Comparison of ENCODE assay signal across 1 cellular context in the genomic region with DNA sequence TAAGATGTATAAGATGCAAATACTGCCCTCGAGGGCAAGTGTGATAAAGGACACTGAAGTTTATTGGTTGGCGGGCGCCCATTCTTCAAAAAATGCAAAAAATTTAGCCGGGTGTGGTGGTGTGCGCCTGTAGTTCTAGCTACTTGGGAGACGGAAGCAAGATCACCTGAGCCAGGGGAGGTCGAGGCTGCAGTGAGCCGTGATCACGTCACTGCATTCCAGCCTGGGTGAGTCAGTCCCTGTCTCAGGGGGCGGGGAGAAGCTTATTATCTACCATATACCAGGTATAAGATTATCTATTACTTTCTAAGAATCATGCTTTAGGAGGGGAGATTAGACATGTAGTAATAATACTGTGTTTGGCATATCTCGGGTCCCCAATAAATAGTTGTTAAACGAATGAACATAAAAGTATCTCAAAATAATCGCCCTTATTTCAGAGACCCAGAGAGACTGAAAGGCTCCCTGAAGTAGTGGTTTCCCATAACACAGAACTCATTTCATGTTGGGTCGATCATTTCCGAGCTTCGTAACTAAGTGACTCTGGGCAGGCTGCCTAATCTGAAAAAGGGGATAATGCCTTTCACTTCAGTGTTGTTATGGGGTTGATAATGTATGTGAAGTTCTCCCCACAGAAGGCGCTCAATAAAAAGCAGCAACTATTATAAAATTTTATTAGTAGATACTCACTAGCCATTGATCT.
TF ChIP-seq lines count a peak whose summit lies in the region.

No MANE protein-coding gene starts in this region.

TF ChIP-seq in K562, 482 proteins besides CTCF, POLR2A, EP300 and RAD21 (continues in another document):
- TF ChIP-seq MYNN (IDR thresholded peaks at IDR 0.05) (no peak), MYNN (CRISPR knock-in tag; IDR thresholded peaks at IDR 0.05) (no peak), BRD9 (IDR thresholded peaks at IDR 0.05; ENCODE audit: low read depth, partially characterized antibody) (peak; percentile 51), MTA2 (IDR thresholded peaks at IDR 0.05; ENCODE audit: low read depth) (peak; percentile 63), ATF1 (CRISPR knock-in tag; IDR thresholded peaks at IDR 0.05) (no peak), ATF1 (tag; IDR thresholded peaks at IDR 0.05) (peak; percentile 81), CREM (IDR thresholded peaks at IDR 0.05; ENCODE audit: low read depth) (peak; percentile 91), BCOR (IDR thresholded peaks at IDR 0.05) (peak; percentile 81), RFX7 (CRISPR knock-in tag; IDR thresholded peaks at IDR 0.05) (0 out of 2 replicates have a peak, but pooled peaks have one; percentile 8), GATAD2B (IDR thresholded peaks at IDR 0.05; ENCODE audit: borderline replicate concordance) (0 out of 2 replicates have a peak, but pooled peaks have one; percentile 47), HDAC2 (IDR thresholded peaks at IDR 0.05) (no peak), NCOR1 (IDR thresholded peaks at IDR 0.05) (peak; percentile 61), CCNT2 (IDR thresholded peaks at IDR 0.05; ENCODE audit: borderline replicate concordance, extremely low read depth, insufficient read length, low read depth, low read length) (peak; percentile 57), KLF6 (CRISPR knock-in tag; IDR thresholded peaks at IDR 0.05; ENCODE audit: borderline replicate concordance) (no peak), ZNF583 (CRISPR knock-in tag; IDR thresholded peaks at IDR 0.05) (no peak), SOX6 (IDR thresholded peaks at IDR 0.05) (peak; percentile 74), POLR2G (IDR thresholded peaks at IDR 0.05; ENCODE audit: low read depth, low read length) (no peak), ZNF79 (CRISPR knock-in tag; IDR thresholded peaks at IDR 0.05; ENCODE audit: low read depth) (no peak), PRMT5 (CRISPR knock-in tag; IDR thresholded peaks at IDR 0.05) (no peak), ZNF699 (CRISPR knock-in tag; IDR thresholded peaks at IDR 0.05; ENCODE audit: insufficient replicate concordance) (no peak), RBM25 (IDR thresholded peaks at IDR 0.05; ENCODE audit: low read depth, low read length, severe bottlenecking) (no peak), GABPB1 (CRISPR knock-in tag; IDR thresholded peaks at IDR 0.05) (no peak), ETV5 (CRISPR knock-in tag; IDR thresholded peaks at IDR 0.05; ENCODE audit: low read depth) (peak; percentile 40; the same call in 1 of the 2 replicates), NR2C1 (IDR thresholded peaks at IDR 0.05) (no peak), NR2C1 (tag; IDR thresholded peaks at IDR 0.05) (no peak), EGR1 (conservative IDR thresholded peaks at IDR 0.05) (peak; percentile 63), ARNT (IDR thresholded peaks at IDR 0.05) (peak in 1 of 2 experiments; percentile 17; a peak in 1 of 4 replicates), NEUROD1 (IDR thresholded peaks at IDR 0.05; ENCODE audit: borderline replicate concordance, low read depth, low read length, partially characterized antibody) (peak; percentile 27), ZNF174 (CRISPR knock-in tag; IDR thresholded peaks at IDR 0.05) (no peak), NCOA2 (IDR thresholded peaks at IDR 0.05; ENCODE audit: partially characterized antibody in 2 of 2) (no peak), PHF21A (IDR thresholded peaks at IDR 0.05; ENCODE audit: borderline replicate concordance, low read depth) (no peak), BACH1 (tag; IDR thresholded peaks at IDR 0.05) (peak; percentile 73; the same call in 1 of the 2 replicates), TRIM28 (IDR thresholded peaks at IDR 0.05) (0 out of 2 replicates have a peak, but pooled peaks have one; percentile 42), TRIM24 (IDR thresholded peaks at IDR 0.05) (peak in 1 of 2 experiments; percentile 72; a peak in 1 of 4 replicates), SMAD4 (CRISPR knock-in tag; conservative IDR thresholded peaks at IDR 0.05) (peak; percentile 30; the same call in 1 of the 2 replicates), CHD1 (IDR thresholded peaks at IDR 0.05; ENCODE audit: low read length) (no peak), PHTF2 (CRISPR knock-in tag; IDR thresholded peaks at IDR 0.05) (no peak), FOS (IDR thresholded peaks at IDR 0.05; ENCODE audit: extremely low read depth, insufficient read length) (peak; percentile 50), DPF2 (IDR thresholded peaks at IDR 0.05) (peak; percentile 93), ZNF561 (CRISPR knock-in tag; conservative IDR thresholded peaks at IDR 0.05) (no peak), KDM5B (IDR thresholded peaks at IDR 0.05; ENCODE audit: insufficient replicate concordance, low read depth, low read length) (peak; percentile 14), CTBP1 (IDR thresholded peaks at IDR 0.05; ENCODE audit: borderline replicate concordance) (peak; percentile 62; the same call in 1 of the 2 replicates), ZNF143 (CRISPR knock-in tag; IDR thresholded peaks at IDR 0.05) (no peak), KLF13 (tag; IDR thresholded peaks at IDR 0.05; ENCODE audit: borderline replicate concordance, low read depth) (no peak), SAP30 (IDR thresholded peaks at IDR 0.05; ENCODE audit: borderline replicate concordance, insufficient read depth, low read depth, low read length, poor library complexity, severe bottlenecking) (no peak), MCM2 (IDR thresholded peaks at IDR 0.05; ENCODE audit: low read depth) (no peak), JUN (IDR thresholded peaks at IDR 0.05; ENCODE audit: borderline replicate concordance, low read depth, low read length) (peak; percentile 97), JUN (CRISPR knock-in tag; IDR thresholded peaks at IDR 0.05; ENCODE audit: borderline replicate concordance) (0 out of 2 replicates have a peak, but pooled peaks have one; percentile 6), ATF7 (IDR thresholded peaks at IDR 0.05) (peak; percentile 95)
- TF ChIP-seq, protein P1, sequence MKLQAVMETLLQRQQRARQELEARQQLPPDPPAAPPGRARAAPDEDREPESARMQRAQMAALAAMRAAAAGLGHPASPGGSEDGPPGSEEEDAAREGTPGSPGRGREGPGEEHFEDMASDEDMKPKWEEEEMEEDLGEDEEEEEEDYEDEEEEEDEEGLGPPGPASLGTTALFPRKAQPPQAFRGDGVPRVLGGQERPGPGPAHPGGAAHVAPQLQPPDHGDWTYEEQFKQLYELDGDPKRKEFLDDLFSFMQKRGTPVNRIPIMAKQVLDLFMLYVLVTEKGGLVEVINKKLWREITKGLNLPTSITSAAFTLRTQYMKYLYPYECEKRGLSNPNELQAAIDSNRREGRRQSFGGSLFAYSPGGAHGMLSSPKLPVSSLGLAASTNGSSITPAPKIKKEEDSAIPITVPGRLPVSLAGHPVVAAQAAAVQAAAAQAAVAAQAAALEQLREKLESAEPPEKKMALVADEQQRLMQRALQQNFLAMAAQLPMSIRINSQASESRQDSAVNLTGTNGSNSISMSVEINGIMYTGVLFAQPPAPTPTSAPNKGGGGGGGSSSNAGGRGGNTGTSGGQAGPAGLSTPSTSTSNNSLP (IDR thresholded peaks at IDR 0.05; ENCODE audit: borderline replicate concordance, low read depth, low read length) = peak; percentile 70; the same call in 1 of the 2 replicates
- TF ChIP-seq, protein P2, sequence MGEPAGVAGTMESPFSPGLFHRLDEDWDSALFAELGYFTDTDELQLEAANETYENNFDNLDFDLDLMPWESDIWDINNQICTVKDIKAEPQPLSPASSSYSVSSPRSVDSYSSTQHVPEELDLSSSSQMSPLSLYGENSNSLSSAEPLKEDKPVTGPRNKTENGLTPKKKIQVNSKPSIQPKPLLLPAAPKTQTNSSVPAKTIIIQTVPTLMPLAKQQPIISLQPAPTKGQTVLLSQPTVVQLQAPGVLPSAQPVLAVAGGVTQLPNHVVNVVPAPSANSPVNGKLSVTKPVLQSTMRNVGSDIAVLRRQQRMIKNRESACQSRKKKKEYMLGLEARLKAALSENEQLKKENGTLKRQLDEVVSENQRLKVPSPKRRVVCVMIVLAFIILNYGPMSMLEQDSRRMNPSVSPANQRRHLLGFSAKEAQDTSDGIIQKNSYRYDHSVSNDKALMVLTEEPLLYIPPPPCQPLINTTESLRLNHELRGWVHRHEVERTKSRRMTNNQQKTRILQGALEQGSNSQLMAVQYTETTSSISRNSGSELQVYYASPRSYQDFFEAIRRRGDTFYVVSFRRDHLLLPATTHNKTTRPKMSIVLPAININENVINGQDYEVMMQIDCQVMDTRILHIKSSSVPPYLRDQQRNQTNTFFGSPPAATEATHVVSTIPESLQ (CRISPR knock-in tag; IDR thresholded peaks at IDR 0.05) = no peak
- TF ChIP-seq, protein P3, sequence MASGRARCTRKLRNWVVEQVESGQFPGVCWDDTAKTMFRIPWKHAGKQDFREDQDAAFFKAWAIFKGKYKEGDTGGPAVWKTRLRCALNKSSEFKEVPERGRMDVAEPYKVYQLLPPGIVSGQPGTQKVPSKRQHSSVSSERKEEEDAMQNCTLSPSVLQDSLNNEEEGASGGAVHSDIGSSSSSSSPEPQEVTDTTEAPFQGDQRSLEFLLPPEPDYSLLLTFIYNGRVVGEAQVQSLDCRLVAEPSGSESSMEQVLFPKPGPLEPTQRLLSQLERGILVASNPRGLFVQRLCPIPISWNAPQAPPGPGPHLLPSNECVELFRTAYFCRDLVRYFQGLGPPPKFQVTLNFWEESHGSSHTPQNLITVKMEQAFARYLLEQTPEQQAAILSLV (tag; IDR thresholded peaks at IDR 0.05) = no peak
- TF ChIP-seq, protein P4, sequence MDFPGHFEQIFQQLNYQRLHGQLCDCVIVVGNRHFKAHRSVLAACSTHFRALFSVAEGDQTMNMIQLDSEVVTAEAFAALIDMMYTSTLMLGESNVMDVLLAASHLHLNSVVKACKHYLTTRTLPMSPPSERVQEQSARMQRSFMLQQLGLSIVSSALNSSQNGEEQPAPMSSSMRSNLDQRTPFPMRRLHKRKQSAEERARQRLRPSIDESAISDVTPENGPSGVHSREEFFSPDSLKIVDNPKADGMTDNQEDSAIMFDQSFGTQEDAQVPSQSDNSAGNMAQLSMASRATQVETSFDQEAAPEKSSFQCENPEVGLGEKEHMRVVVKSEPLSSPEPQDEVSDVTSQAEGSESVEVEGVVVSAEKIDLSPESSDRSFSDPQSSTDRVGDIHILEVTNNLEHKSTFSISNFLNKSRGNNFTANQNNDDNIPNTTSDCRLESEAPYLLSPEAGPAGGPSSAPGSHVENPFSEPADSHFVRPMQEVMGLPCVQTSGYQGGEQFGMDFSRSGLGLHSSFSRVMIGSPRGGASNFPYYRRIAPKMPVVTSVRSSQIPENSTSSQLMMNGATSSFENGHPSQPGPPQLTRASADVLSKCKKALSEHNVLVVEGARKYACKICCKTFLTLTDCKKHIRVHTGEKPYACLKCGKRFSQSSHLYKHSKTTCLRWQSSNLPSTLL (IDR thresholded peaks at IDR 0.05) = no peak
- TF ChIP-seq, protein P5, sequence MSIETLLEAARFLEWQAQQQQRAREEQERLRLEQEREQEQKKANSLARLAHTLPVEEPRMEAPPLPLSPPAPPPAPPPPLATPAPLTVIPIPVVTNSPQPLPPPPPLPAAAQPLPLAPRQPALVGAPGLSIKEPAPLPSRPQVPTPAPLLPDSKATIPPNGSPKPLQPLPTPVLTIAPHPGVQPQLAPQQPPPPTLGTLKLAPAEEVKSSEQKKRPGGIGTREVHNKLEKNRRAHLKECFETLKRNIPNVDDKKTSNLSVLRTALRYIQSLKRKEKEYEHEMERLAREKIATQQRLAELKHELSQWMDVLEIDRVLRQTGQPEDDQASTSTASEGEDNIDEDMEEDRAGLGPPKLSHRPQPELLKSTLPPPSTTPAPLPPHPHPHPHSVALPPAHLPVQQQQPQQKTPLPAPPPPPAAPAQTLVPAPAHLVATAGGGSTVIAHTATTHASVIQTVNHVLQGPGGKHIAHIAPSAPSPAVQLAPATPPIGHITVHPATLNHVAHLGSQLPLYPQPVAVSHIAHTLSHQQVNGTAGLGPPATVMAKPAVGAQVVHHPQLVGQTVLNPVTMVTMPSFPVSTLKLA (conservative IDR thresholded peaks at IDR 0.05) = peak in 1 of 2 experiments; percentile 26; a peak in 2 of 4 replicates
- TF ChIP-seq, protein P6, sequence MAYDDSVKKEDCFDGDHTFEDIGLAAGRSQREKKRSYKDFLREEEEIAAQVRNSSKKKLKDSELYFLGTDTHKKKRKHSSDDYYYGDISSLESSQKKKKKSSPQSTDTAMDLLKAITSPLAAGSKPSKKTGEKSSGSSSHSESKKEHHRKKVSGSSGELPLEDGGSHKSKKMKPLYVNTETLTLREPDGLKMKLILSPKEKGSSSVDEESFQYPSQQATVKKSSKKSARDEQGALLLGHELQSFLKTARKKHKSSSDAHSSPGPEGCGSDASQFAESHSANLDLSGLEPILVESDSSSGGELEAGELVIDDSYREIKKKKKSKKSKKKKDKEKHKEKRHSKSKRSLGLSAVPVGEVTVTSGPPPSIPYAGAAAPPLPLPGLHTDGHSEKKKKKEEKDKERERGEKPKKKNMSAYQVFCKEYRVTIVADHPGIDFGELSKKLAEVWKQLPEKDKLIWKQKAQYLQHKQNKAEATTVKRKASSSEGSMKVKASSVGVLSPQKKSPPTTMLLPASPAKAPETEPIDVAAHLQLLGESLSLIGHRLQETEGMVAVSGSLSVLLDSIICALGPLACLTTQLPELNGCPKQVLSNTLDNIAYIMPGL (CRISPR knock-in tag; IDR thresholded peaks at IDR 0.05) = no peak
- TF ChIP-seq, protein P7, sequence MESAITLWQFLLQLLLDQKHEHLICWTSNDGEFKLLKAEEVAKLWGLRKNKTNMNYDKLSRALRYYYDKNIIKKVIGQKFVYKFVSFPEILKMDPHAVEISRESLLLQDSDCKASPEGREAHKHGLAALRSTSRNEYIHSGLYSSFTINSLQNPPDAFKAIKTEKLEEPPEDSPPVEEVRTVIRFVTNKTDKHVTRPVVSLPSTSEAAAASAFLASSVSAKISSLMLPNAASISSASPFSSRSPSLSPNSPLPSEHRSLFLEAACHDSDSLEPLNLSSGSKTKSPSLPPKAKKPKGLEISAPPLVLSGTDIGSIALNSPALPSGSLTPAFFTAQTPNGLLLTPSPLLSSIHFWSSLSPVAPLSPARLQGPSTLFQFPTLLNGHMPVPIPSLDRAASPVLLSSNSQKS (CRISPR knock-in tag; IDR thresholded peaks at IDR 0.05) = no peak
- TF ChIP-seq, protein P8, sequence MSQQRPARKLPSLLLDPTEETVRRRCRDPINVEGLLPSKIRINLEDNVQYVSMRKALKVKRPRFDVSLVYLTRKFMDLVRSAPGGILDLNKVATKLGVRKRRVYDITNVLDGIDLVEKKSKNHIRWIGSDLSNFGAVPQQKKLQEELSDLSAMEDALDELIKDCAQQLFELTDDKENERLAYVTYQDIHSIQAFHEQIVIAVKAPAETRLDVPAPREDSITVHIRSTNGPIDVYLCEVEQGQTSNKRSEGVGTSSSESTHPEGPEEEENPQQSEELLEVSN (IDR thresholded peaks at IDR 0.05; ENCODE audit: borderline replicate concordance in 1 of 2, extremely low read depth in 1 of 2, insufficient read depth in 1 of 2, insufficient read length in 1 of 2, low read depth in 1 of 2, low read length in 1 of 2, poor library complexity in 1 of 2, severe bottlenecking in 1 of 2) = peak in 1 of 2 experiments; percentile 30
- TF ChIP-seq, protein P9, sequence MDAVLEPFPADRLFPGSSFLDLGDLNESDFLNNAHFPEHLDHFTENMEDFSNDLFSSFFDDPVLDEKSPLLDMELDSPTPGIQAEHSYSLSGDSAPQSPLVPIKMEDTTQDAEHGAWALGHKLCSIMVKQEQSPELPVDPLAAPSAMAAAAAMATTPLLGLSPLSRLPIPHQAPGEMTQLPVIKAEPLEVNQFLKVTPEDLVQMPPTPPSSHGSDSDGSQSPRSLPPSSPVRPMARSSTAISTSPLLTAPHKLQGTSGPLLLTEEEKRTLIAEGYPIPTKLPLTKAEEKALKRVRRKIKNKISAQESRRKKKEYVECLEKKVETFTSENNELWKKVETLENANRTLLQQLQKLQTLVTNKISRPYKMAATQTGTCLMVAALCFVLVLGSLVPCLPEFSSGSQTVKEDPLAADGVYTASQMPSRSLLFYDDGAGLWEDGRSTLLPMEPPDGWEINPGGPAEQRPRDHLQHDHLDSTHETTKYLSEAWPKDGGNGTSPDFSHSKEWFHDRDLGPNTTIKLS (IDR thresholded peaks at IDR 0.05; ENCODE audit: borderline replicate concordance, low read depth) = no peak
